Comparison of ENCODE assay signal across 8 cellular contexts in the genomic region with DNA sequence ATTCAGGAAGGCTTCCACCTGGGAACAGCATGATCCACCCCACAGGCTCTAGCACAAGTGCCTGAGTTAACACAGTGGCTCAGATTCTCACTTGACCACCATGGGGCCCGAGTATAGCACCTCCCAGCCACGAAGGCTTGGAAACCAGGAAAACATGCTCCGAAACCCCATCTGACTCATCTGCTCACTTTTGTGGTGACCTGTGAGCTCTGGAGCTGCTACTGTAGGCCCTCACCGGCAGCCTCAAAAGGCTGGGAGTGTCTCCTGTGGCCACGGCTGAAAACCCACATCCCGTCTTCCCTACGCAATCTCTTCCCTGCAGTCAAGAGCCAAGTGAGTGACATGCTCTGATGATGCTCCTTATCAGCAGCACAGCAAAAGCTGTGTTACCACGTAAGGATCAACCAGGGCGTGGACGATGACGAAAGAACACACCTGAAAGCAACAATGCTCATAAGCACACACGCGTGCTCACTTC.
DNase-seq lines count a peak whose midpoint lies in the region; ATAC-seq, FAIRE-seq and TF ChIP-seq lines count a peak whose summit lies in the region.

No MANE protein-coding gene starts in this region.

- no peaks in the 10 kb centered on the region for H3K9me3 ChIP-seq in OCI-LY7 (ENCODE audit: low read length)
- H3K9me3 ChIP-seq in tibial nerve = no peaks in the 10 kb centered on the region

- no peak for DNase-seq in GM19239 (ENCODE audit: insufficient read length, low spot score)
- DNase-seq in OCI-LY7 (ENCODE audit: low spot score) = no peak
- peak; percentile 89 for DNase-seq in activated effector memory CD4-positive, alpha-beta T cell treated with anti-CD3 and anti-CD28 coated beads, Interleukin-2, amount 50 U/mL, for 16 hours
- peak; percentile 89 for DNase-seq in natural killer cell treated with Interleukin-12 subunit alpha and Interleukin-12 subunit beta and Interleukin-15 and Interleukin-18, amount 100 ng/mL, for 72 hours (ENCODE audit: low spot score)
- no peak for DNase-seq in tibial nerve (ENCODE audit: low spot score in 2 of 2)
- no peak for DNase-seq in DMS53 (lab: John Stamatoyannopoulos, UW)
- DNase-seq in putamen (ENCODE audit: low spot score) = no peak
- no peak for DNase-seq in SK-N-DZ (ENCODE audit: low spot score)

- no peak for TF ChIP-seq POLR2A in tibial nerve (IDR thresholded peaks at IDR 0.05)

- H3K27ac ChIP-seq in OCI-LY7 (ENCODE audit: low read depth, low read length, poor library complexity, severe bottlenecking) (no peak overlapping the region), tibial nerve (peak overlapping the region; percentile 19 to 74 (median 64))

- peak overlapping the region; percentile 96 to 97 for H3K27ac Mint-ChIP-seq in natural killer cell treated with Interleukin-12 subunit alpha and Interleukin-12 subunit beta and Interleukin-15 and Interleukin-18, amount 100 ng/mL, for 72 hours

- no peak for TF ChIP-seq CTCF in OCI-LY7 (conservative IDR thresholded peaks at IDR 0.05; ENCODE audit: low read length)
- TF ChIP-seq CTCF in tibial nerve (IDR thresholded peaks at IDR 0.05) = no peak

- H3K79me2 ChIP-seq in OCI-LY7 (ENCODE audit: insufficient read depth, low read depth, low read length) = no peaks in the 10 kb centered on the region

- peak overlapping the region; percentile 88; the same call in 1 of the 2 replicates for H2AFZ ChIP-seq in OCI-LY7 (ENCODE audit: low read length)

- H4K20me1 ChIP-seq in OCI-LY7 (ENCODE audit: insufficient read depth, low read length) = no peaks in the 10 kb centered on the region

- no peaks in the 10 kb centered on the region for H3K27me3 ChIP-seq in tibial nerve

- intact Hi-C loops in OCI-LY7 (cut with micrococcal nuclease; ENCODE audit: unreplicated experiment) = no loop called here

- no peaks in the 10 kb centered on the region for H3K9me2 ChIP-seq in OCI-LY7 (ENCODE audit: insufficient read depth, low read length)

- H3K27me3 Mint-ChIP-seq in natural killer cell treated with Interleukin-12 subunit alpha and Interleukin-12 subunit beta and Interleukin-15 and Interleukin-18, amount 100 ng/mL, for 72 hours = no peaks in the 10 kb centered on the region

- CTCF ChIA-PET in OCI-LY7 (lab: Charles Lee; ENCODE audit: unreplicated experiment) = no interaction called here

- H3K4me1 ChIP-seq in OCI-LY7 (ENCODE audit: insufficient read depth, low read length, poor library complexity, severe bottlenecking) (peaks cover 10% of the 10 kb centered on the region), tibial nerve (peaks cover 0 to 90% (median 25%) of the 10 kb centered on the region in 4 donors)

- TF ChIP-seq EP300 in tibial nerve (IDR thresholded peaks at IDR 0.05) = no peak

- H3K36me3 Mint-ChIP-seq in natural killer cell treated with Interleukin-12 subunit alpha and Interleukin-12 subunit beta and Interleukin-15 and Interleukin-18, amount 100 ng/mL, for 72 hours = peaks cover 7% of the 10 kb centered on the region

- BruUV-seq in OCI-LY7 (replicated peaks; lab: Mats Ljungman, UMichigan) = no TSS peak

- WGBS in tibial nerve, 2 donors = 73 to 82% methylated on average over 13 of the region's 13 CpGs

- H3K4me2 ChIP-seq in OCI-LY7 (ENCODE audit: low read length) = no peak overlapping the region

- H3K4me3 ChIP-seq in OCI-LY7 (ENCODE audit: low read depth, low read length, poor library complexity, severe bottlenecking) (no peak overlapping the region), tibial nerve (no peak overlapping the region)

- peak; percentile 78 to 82 for ATAC-seq in natural killer cell treated with Interleukin-12 subunit alpha and Interleukin-12 subunit beta and Interleukin-15 and Interleukin-18, amount 100 ng/mL, for 72 hours

- POLR2A ChIA-PET in OCI-LY7 (lab: Charles Lee) = interaction anchor here (0.7 kb wide), 1 partner anchor 114 kb away, joined by 3 read pairs; no protein-coding TSS in a partner anchor

- no peaks in the 10 kb centered on the region for H3K9me3 Mint-ChIP-seq in natural killer cell treated with Interleukin-12 subunit alpha and Interleukin-12 subunit beta and Interleukin-15 and Interleukin-18, amount 100 ng/mL, for 72 hours

- H3K4me3 Mint-ChIP-seq in natural killer cell treated with Interleukin-12 subunit alpha and Interleukin-12 subunit beta and Interleukin-15 and Interleukin-18, amount 100 ng/mL, for 72 hours = peak overlapping the region; percentile 88

- peak; percentile 23 for FAIRE-seq in GM19239 (lab: Jason Lieb, UNC)

- H3K36me3 ChIP-seq in OCI-LY7 (ENCODE audit: insufficient read depth, low read length) (no peaks in the 10 kb centered on the region), tibial nerve (no peaks in the 10 kb centered on the region)

- H3K4me1 Mint-ChIP-seq in natural killer cell treated with Interleukin-12 subunit alpha and Interleukin-12 subunit beta and Interleukin-15 and Interleukin-18, amount 100 ng/mL, for 72 hours (ENCODE audit: low read depth in 2 of 2) = peaks cover 67 to 74% of the 10 kb centered on the region in 2 donors

Comparison
In these comparisons a context has a peak if more than half of its experiments do, and no peak if none do; other contexts are left out.
1. DNase-seq: peak in activated effector memory CD4-positive, alpha-beta T cell treated with anti-CD3 and anti-CD28 coated beads, Interleukin-2, amount 50 U/mL, for 16 hours (single experiment) and natural killer cell treated with Interleukin-12 subunit alpha and Interleukin-12 subunit beta and Interleukin-15 and Interleukin-18, amount 100 ng/mL, for 72 hours (single experiment); none in GM19239 (single experiment), OCI-LY7 (single experiment), tibial nerve (0 of 2), DMS53 (single experiment), putamen (single experiment) and SK-N-DZ (single experiment).